In genomic region chr16:20906225-20906870, GRCh38 we compare ENCODE assay signal across 10 cellular contexts. TPM values are rescaled to one million over a fixed set of nuclear protein-coding genes. Genes with fewer than 3 reads are reported as not detected.
A peak's percentile ranks its signal among the peaks of the same experiment; 100 is the strongest.
DNase-seq lines count a peak whose midpoint lies in the region; ATAC-seq and TF ChIP-seq lines count a peak whose summit lies in the region.
"Had no signal": no experiment of that assay in that cellular context is flagged by ENCODE, and none has a peak within 500 bp of the region (broad histone marks: within the 10 kb centered on the region; RNA-seq: fewer than 3 reads in every experiment).

No MANE protein-coding gene starts in this region.

- H2AFZ ChIP-seq in trophoblast cell (ENCODE audit: insufficient read depth, low read length, poor library complexity) = no peak overlapping the region

- H3K14ac ChIP-seq in trophoblast cell (ENCODE audit: low read length) = no peak overlapping the region

- H3K4ac ChIP-seq in trophoblast cell (ENCODE audit: low read depth, low read length) = no peak overlapping the region

- H3K27me3 ChIP-seq in BJ (ENCODE audit: control insufficient read depth, insufficient read depth, low read length) (no peaks in the 10 kb centered on the region), trophoblast cell (ENCODE audit: insufficient read depth, low read length) (no peaks in the 10 kb centered on the region)

- H4K8ac ChIP-seq in trophoblast cell (ENCODE audit: low read depth, low read length) = no peak overlapping the region

- TF ChIP-seq CTCF in BJ (IDR thresholded peaks at IDR 0.05; ENCODE audit: insufficient read depth, low read depth, low read length) (no peak), foreskin fibroblast (IDR thresholded peaks at IDR 0.05; ENCODE audit: low read depth, low read length) (no peak)

- no peaks in the 10 kb centered on the region for H3K9me3 ChIP-seq in trophoblast cell (ENCODE audit: insufficient read depth, low read depth, low read length)

- no peak overlapping the region for H2AK5ac ChIP-seq in trophoblast cell (ENCODE audit: low read length)

- no peak overlapping the region for H2BK120ac ChIP-seq in trophoblast cell (ENCODE audit: insufficient read depth, low read length, poor library complexity)

- WGBS in trophoblast cell (ENCODE audit: extremely low coverage, insufficient coverage, insufficient read length) = no CpG with 5 or more reads among the region's 2 CpGs

- H3K27ac ChIP-seq in trophoblast cell (ENCODE audit: low read depth, low read length) = peak overlapping the region; percentile 11

- CTCF ChIA-PET in BJ (lab: Yijun Ruan, JAX) = interaction anchor here (0.8 to 3.2 kb wide), 5 partner anchors 8 to 176 kb away, joined by 3 to 13 read pairs (median 3); no protein-coding TSS in a partner anchor

- POLR2A ChIA-PET in BJ (lab: Charles Lee) = interaction anchor here (0.5 to 1.8 kb wide), 2 partner anchors 55 to 788 kb away, joined by 4 to 9 read pairs; no protein-coding TSS in a partner anchor

- peaks cover 11 to 15% of the 10 kb centered on the region in 2 experiments for H3K4me1 ChIP-seq in trophoblast cell (ENCODE audit: control insufficient read depth in 1 of 2, insufficient read depth in 2 of 2, low read length in 2 of 2)

- no peak overlapping the region for H3K9ac ChIP-seq in trophoblast cell (ENCODE audit: low read length)

- H3K23ac ChIP-seq in trophoblast cell (ENCODE audit: low read length) = no peak overlapping the region

- peaks cover 5% of the 10 kb centered on the region for H3K79me1 ChIP-seq in trophoblast cell (ENCODE audit: low read length)

- H2BK12ac ChIP-seq in trophoblast cell (ENCODE audit: low read length) = no peak overlapping the region

- no peak for ATAC-seq in GM21381 (IDR thresholded peaks at IDR 0.05; ENCODE audit: unreplicated experiment)
- ATAC-seq in HG02885 (IDR thresholded peaks at IDR 0.05; ENCODE audit: poor library complexity, unreplicated experiment) = no peak
- ATAC-seq: activated CD8-positive, alpha-beta T cell treated with anti-CD3 and anti-CD28 coated beads, Interleukin-2, amount 10 ng/mL, durations not matched to agents 7 days and 5 days had no signal

- H3K4me3 ChIP-seq in BJ (ENCODE audit: low read depth, low read length) = no peak overlapping the region
- peak overlapping the region in 1 of 2 donors; percentile 23 for H3K4me3 ChIP-seq in foreskin fibroblast (ENCODE audit: low read depth in 1 of 2, low read length in 2 of 2)
- no peak overlapping the region for H3K4me3 ChIP-seq in trophoblast cell (ENCODE audit: low read depth, low read length)

- no peak overlapping the region for H4K12ac ChIP-seq in trophoblast cell (ENCODE audit: low read depth, low read length)

- H4K91ac ChIP-seq in trophoblast cell (ENCODE audit: low read depth, low read length) = no peak overlapping the region

- no peak overlapping the region for H3K18ac ChIP-seq in trophoblast cell (ENCODE audit: low read length)

- peak overlapping the region; percentile 11 for H3K4me2 ChIP-seq in trophoblast cell (ENCODE audit: low read length)

- no peaks in the 10 kb centered on the region for H3K36me3 ChIP-seq in BJ (ENCODE audit: control insufficient read depth, insufficient read depth, low read length)
- no peaks in the 10 kb centered on the region for H3K36me3 ChIP-seq in trophoblast cell (ENCODE audit: control insufficient read depth in 1 of 2, insufficient read depth in 2 of 2, low read length in 2 of 2)

- H3K79me2 ChIP-seq in trophoblast cell (ENCODE audit: control insufficient read depth, insufficient read depth, low read length, poor library complexity) = no peaks in the 10 kb centered on the region

- H2BK5ac ChIP-seq in trophoblast cell (ENCODE audit: low read depth, low read length, poor library complexity) = no peak overlapping the region

- DNase-seq in BJ (ENCODE audit: low read depth) = peak; percentile 93
- peak; percentile 55 for DNase-seq in SW480 (ENCODE audit: low spot score)
- peak; percentile 87 to 92 for DNase-seq in foreskin fibroblast
- DNase-seq in trophoblast cell = peak in 1 of 2 donors; percentile 77
- no peak for DNase-seq in NAMALWA (ENCODE audit: low spot score)
- no peak for DNase-seq in OCI-M1 (lab: John Stamatoyannopoulos, UW)
- DNase-seq: activated CD8-positive, alpha-beta T cell treated with anti-CD3 and anti-CD28 coated beads, Interleukin-2, amount 10 ng/mL, durations not matched to agents 7 days and 5 days; DMS53 had no signal

RNA-seq across cellular contexts. Expression of gene LYRM1, which starts 5.8 kb away (rescaled TPM):
- 19.3 and 38.8 TPM in 2 replicates for polyA plus RNA-seq in BJ (2011; rRNA removed)
- polyA minus RNA-seq in BJ (2011; rRNA and poly(A)+ RNA removed) = 6.6 and 6.9 TPM in 2 replicates
- 14.8 and 16.5 TPM in 2 replicates for polyA plus RNA-seq in trophoblast cell (2013)

RNA-seq across cellular contexts. Expression of gene DCUN1D3, which starts 6.2 kb away (rescaled TPM):
- polyA plus RNA-seq in BJ (2011; rRNA removed) = 10.9 and 15.5 TPM in 2 replicates
- polyA minus RNA-seq in BJ (2011; rRNA and poly(A)+ RNA removed) = 24.2 and 35.7 TPM in 2 replicates
- 7.3 and 7.9 TPM in 2 replicates for polyA plus RNA-seq in trophoblast cell (2013)

Comparison
In these comparisons a context has a peak if more than half of its experiments do, and no peak if none do; other contexts are left out.
1. DNase-seq: peak in BJ (single experiment), SW480 (single experiment) and foreskin fibroblast (2 of 2); none in NAMALWA (single experiment) and OCI-M1 (single experiment).